In genomic region chr2:11517906-11518305, GRCh38 we compare ENCODE assay signal across 32 cellular contexts.
"Had no signal": no experiment of that assay in that cellular context is flagged by ENCODE, and none has a peak within 500 bp of the region (broad histone marks: within the 10 kb centered on the region; RNA-seq: fewer than 3 reads in every experiment).

No MANE protein-coding gene starts in this region.

- H3K27ac ChIP-seq: adrenal gland, body of pancreas, brain microvascular endothelial cell, breast epithelium, colonic mucosa, VCaP had no signal

- ATAC-seq: activated CD8-positive, alpha-beta T cell treated with anti-CD3 and anti-CD28 coated beads for 36 hours; activated naive CD4-positive, alpha-beta T cell treated with anti-CD3 and anti-CD28 coated beads, Interleukin-2, amount 50 U/mL, for 72 hours; activated T-cell treated with anti-CD3 and anti-CD28 coated beads, Interleukin-2, amount 50 U/mL, for 4 hours; activated T-cell treated with anti-CD3 and anti-CD28 coated beads, Interleukin-2, amount 50 U/mL, for 72 hours; activated T-helper 17 cell treated with anti-CD3 and anti-CD28 coated beads, Interleukin-2, amount 50 U/mL, for 72 hours; body of pancreas had no signal

- H3K4me1 ChIP-seq: adrenal gland, body of pancreas, breast epithelium, colonic mucosa had no signal

- H3K9me3 ChIP-seq: adrenal gland, body of pancreas, breast epithelium, colonic mucosa had no signal

- H3K36me3 ChIP-seq: adrenal gland, brain microvascular endothelial cell, breast epithelium, colonic mucosa had no signal

- H3K4me3 ChIP-seq: adrenal gland, body of pancreas, breast epithelium, colonic mucosa had no signal

- DNase-seq: activated B cell treated with CpG ODN at 0.5 μM for 24 hours; activated CD4-positive, alpha-beta memory T cell treated with anti-CD3 and anti-CD28 coated beads for 36 hours; activated CD4-positive, alpha-beta T cell treated with anti-CD3 and anti-CD28 coated beads for 4 hours; activated CD4-positive, alpha-beta T cell treated with anti-CD3 and anti-CD28 coated beads, Interleukin-2, amount 10 ng/mL, durations not matched to agents 24 days and 14 days; activated CD4-positive, alpha-beta T cell treated with anti-CD3 and anti-CD28 coated beads, Interleukin-2, amount 50 U/mL, for 1 hour; activated CD4-positive, alpha-beta T cell treated with anti-CD3 and anti-CD28 coated beads, Interleukin-2, amount 50 U/mL, for 4 hours; activated CD4-positive, CD25-positive, alpha-beta regulatory T cell treated with anti-CD3 and anti-CD28 coated beads, Interleukin-2, amount 50 U/mL, for 72 hours; activated CD8-positive, alpha-beta memory T cell treated with anti-CD3 and anti-CD28 coated beads, Interleukin-2, amount 50 U/mL, for 4 hours; activated CD8-positive, alpha-beta T cell treated with anti-CD3 and anti-CD28 coated beads for 36 hours; activated effector memory CD4-positive, alpha-beta T cell treated with anti-CD3 and anti-CD28 coated beads, Interleukin-2, amount 50 U/mL, for 16 hours; activated gamma-delta T cell treated with Interleukin-2 at 50 U/mL for 16 hours; activated naive CD4-positive, alpha-beta T cell; activated naive CD4-positive, alpha-beta T cell treated with anti-CD3 and anti-CD28 coated beads for 36 hours; activated naive CD4-positive, alpha-beta T cell treated with anti-CD3 and anti-CD28 coated beads, Interleukin-2, amount 50 U/mL, for 16 hours; activated naive CD8-positive, alpha-beta T cell treated with anti-CD3 and anti-CD28 coated beads for 36 hours; activated T-cell treated with anti-CD3 and anti-CD28 coated beads for 4 hours; activated T-cell treated with anti-CD3 and anti-CD28 coated beads, Interleukin-2, amount 50 U/mL, for 1 hour; activated T-cell treated with anti-CD3 and anti-CD28 coated beads, Interleukin-2, amount 50 U/mL, for 4 hours; activated T-cell treated with anti-CD3 and anti-CD28 coated beads, Interleukin-2, amount 50 U/mL, for 72 hours; adrenal gland; amniotic stem cell; aorta; body of pancreas; brain microvascular endothelial cell; central memory CD4-positive, alpha-beta T cell; colonic mucosa; T-helper 2 cell; T-helper 9 cell had no signal
